1 cellular context compared by ENCODE assay signal in genomic region chr15:36814708-36815107, GRCh38.
A peak's percentile ranks its signal among the peaks of the same experiment; 100 is the strongest.
TF ChIP-seq lines count a peak whose summit lies in the region.

No MANE protein-coding gene starts in this region.

TF ChIP-seq in HepG2, 621 proteins besides CTCF, POLR2A, EP300 and RAD21 (continued from another document):
- TF ChIP-seq HNF4A (CRISPR knock-in tag; IDR thresholded peaks at IDR 0.05): peak; percentile 39; the same call in 1 of the 2 replicates
- TF ChIP-seq ZNF432 (CRISPR knock-in tag; IDR thresholded peaks at IDR 0.05; ENCODE audit: borderline replicate concordance): no peak
- TF ChIP-seq KDM1A (CRISPR knock-in tag; IDR thresholded peaks at IDR 0.05): 0 out of 2 replicates have a peak, but pooled peaks have one; percentile 51
- no peak for TF ChIP-seq ZHX2 (IDR thresholded peaks at IDR 0.05; ENCODE audit: low read depth)
- TF ChIP-seq ZHX2 (CRISPR knock-in tag; IDR thresholded peaks at IDR 0.05; ENCODE audit: borderline replicate concordance): no peak
- 0 out of 2 replicates have a peak, but pooled peaks have one; percentile 25 for TF ChIP-seq HNF1A (IDR thresholded peaks at IDR 0.05; ENCODE audit: low read depth)
- no peak for TF ChIP-seq HNF1A (CRISPR knock-in tag; IDR thresholded peaks at IDR 0.05; ENCODE audit: borderline replicate concordance)
- TF ChIP-seq TEAD3 (CRISPR knock-in tag; optimal IDR thresholded peaks at IDR 0.05; ENCODE audit: borderline replicate concordance): peak; percentile 86
- no peak for TF ChIP-seq ZNF44 (CRISPR knock-in tag; IDR thresholded peaks at IDR 0.05)
- TF ChIP-seq SIX4 (CRISPR knock-in tag; IDR thresholded peaks at IDR 0.05): no peak
- TF ChIP-seq IRF1 (CRISPR knock-in tag; IDR thresholded peaks at IDR 0.05; ENCODE audit: low read depth): no peak
- TF ChIP-seq TIGD3 (CRISPR knock-in tag; IDR thresholded peaks at IDR 0.05; ENCODE audit: borderline replicate concordance): no peak
- no peak for TF ChIP-seq GTF2F1 (IDR thresholded peaks at IDR 0.05; ENCODE audit: low read length)
- TF ChIP-seq RXRB (CRISPR knock-in tag; IDR thresholded peaks at IDR 0.05; ENCODE audit: borderline replicate concordance): peak; percentile 39; the same call in 1 of the 2 replicates
- 0 out of 2 replicates have a peak, but pooled peaks have one; percentile 14 for TF ChIP-seq THAP11 (CRISPR knock-in tag; IDR thresholded peaks at IDR 0.05)
- peak; percentile 91 for TF ChIP-seq BCL6 (CRISPR knock-in tag; IDR thresholded peaks at IDR 0.05)
- no peak for TF ChIP-seq SYNCRIP (IDR thresholded peaks at IDR 0.05; ENCODE audit: insufficient read depth, low read depth, low read length)
- no peak for TF ChIP-seq ZNF17 (CRISPR knock-in tag; IDR thresholded peaks at IDR 0.05)
- peak; percentile 94 for TF ChIP-seq CEBPB (IDR thresholded peaks at IDR 0.05; ENCODE audit: borderline replicate concordance, low read depth, low read length)
- TF ChIP-seq RARG (CRISPR knock-in tag; IDR thresholded peaks at IDR 0.05; ENCODE audit: low read depth): no peak
- TF ChIP-seq TAF1 (CRISPR knock-in tag; IDR thresholded peaks at IDR 0.05): no peak
- TF ChIP-seq GATAD2A (CRISPR knock-in tag; IDR thresholded peaks at IDR 0.05): peak; percentile 59; the same call in 1 of the 2 replicates
- TF ChIP-seq NCOA2 (CRISPR knock-in tag; IDR thresholded peaks at IDR 0.05): peak; percentile 71
- peak; percentile 55; the same call in 1 of the 2 replicates for TF ChIP-seq SOX5 (CRISPR knock-in tag; IDR thresholded peaks at IDR 0.05; ENCODE audit: borderline replicate concordance)
